1 cellular context compared by ENCODE assay signal in the genomic region with DNA sequence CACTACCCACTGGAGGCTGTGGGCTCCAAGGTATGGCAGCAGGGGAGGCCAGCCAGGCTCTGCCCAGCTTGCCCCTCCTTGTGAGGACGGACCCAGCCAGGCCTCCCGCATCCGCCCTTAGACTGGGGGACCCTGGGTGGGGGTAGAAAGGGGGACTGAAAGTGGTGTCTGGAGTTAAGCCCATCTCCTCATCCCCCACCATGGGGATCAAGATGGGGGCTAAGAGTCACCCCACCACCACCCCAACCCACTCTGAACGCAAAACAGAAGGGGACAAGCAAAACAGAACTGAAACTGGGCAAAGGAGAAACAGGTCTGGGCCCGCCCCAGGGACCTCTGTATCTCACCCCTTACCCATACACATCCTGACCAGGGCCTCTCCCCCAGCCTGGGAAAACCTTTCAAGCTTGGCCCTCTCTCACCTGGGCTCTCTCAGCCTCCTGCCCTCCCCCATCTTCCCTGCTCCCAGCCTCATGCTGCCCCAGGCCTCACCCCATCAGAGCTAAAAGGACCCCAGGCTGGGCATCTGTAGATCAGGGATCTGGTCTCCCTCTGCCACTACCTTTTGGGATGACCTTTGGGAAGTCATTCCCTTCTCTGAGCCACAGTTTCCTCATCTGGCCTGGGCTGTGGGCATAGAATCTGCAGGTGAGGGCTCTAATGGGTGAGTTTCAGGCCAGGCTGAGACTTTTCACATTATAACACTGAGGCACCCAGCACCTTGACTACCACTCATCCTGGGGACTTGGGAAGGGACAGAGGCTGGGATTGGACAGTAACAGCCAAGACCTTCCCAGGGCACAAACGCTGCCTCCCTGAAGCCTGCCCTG.
A peak's percentile ranks its signal among the peaks of the same experiment; 100 is the strongest.
TF ChIP-seq lines count a peak whose summit lies in the region.

No MANE protein-coding gene starts in this region.

TF ChIP-seq in GM12878, 131 proteins besides CTCF, POLR2A, EP300 and RAD21 (continued from another document):
- TF ChIP-seq, protein P1, sequence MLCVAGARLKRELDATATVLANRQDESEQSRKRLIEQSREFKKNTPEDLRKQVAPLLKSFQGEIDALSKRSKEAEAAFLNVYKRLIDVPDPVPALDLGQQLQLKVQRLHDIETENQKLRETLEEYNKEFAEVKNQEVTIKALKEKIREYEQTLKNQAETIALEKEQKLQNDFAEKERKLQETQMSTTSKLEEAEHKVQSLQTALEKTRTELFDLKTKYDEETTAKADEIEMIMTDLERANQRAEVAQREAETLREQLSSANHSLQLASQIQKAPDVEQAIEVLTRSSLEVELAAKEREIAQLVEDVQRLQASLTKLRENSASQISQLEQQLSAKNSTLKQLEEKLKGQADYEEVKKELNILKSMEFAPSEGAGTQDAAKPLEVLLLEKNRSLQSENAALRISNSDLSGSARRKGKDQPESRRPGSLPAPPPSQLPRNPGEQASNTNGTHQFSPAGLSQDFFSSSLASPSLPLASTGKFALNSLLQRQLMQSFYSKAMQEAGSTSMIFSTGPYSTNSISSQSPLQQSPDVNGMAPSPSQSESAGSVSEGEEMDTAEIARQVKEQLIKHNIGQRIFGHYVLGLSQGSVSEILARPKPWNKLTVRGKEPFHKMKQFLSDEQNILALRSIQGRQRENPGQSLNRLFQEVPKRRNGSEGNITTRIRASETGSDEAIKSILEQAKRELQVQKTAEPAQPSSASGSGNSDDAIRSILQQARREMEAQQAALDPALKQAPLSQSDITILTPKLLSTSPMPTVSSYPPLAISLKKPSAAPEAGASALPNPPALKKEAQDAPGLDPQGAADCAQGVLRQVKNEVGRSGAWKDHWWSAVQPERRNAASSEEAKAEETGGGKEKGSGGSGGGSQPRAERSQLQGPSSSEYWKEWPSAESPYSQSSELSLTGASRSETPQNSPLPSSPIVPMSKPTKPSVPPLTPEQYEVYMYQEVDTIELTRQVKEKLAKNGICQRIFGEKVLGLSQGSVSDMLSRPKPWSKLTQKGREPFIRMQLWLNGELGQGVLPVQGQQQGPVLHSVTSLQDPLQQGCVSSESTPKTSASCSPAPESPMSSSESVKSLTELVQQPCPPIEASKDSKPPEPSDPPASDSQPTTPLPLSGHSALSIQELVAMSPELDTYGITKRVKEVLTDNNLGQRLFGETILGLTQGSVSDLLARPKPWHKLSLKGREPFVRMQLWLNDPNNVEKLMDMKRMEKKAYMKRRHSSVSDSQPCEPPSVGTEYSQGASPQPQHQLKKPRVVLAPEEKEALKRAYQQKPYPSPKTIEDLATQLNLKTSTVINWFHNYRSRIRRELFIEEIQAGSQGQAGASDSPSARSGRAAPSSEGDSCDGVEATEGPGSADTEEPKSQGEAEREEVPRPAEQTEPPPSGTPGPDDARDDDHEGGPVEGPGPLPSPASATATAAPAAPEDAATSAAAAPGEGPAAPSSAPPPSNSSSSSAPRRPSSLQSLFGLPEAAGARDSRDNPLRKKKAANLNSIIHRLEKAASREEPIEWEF (IDR thresholded peaks at IDR 0.05; ENCODE audit: insufficient replicate concordance, low read depth, low read length), result peak; percentile 87
- TF ChIP-seq, protein P2, sequence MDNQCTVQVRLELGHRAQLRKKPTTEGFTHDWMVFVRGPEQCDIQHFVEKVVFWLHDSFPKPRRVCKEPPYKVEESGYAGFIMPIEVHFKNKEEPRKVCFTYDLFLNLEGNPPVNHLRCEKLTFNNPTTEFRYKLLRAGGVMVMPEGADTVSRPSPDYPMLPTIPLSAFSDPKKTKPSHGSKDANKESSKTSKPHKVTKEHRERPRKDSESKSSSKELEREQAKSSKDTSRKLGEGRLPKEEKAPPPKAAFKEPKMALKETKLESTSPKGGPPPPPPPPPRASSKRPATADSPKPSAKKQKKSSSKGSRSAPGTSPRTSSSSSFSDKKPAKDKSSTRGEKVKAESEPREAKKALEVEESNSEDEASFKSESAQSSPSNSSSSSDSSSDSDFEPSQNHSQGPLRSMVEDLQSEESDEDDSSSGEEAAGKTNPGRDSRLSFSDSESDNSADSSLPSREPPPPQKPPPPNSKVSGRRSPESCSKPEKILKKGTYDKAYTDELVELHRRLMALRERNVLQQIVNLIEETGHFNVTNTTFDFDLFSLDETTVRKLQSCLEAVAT (IDR thresholded peaks at IDR 0.05), result 0 out of 2 replicates have a peak, but pooled peaks have one; percentile 57
- TF ChIP-seq YY1 (IDR thresholded peaks at IDR 0.05; ENCODE audit: low read depth, low read length), result peak; percentile 65; the same call in 1 of the 2 replicates
- peak; percentile 80; the same call in 1 of the 2 replicates for TF ChIP-seq TCF3 (IDR thresholded peaks at IDR 0.05; ENCODE audit: borderline replicate concordance, insufficient read depth, low read depth, low read length)
- peak; percentile 92 for TF ChIP-seq MEF2B (IDR thresholded peaks at IDR 0.05; ENCODE audit: partially characterized antibody, poor library complexity, severe bottlenecking)
- TF ChIP-seq POLR2AphosphoS5 (IDR thresholded peaks at IDR 0.05; ENCODE audit: low read length), result peak; percentile 80
- peak; percentile 68 for TF ChIP-seq POU2F2 (IDR thresholded peaks at IDR 0.05; ENCODE audit: borderline replicate concordance, low read depth, low read length)
- TF ChIP-seq MYB (IDR thresholded peaks at IDR 0.05; ENCODE audit: borderline replicate concordance, low read depth, low read length), result no peak
- TF ChIP-seq, protein P3, sequence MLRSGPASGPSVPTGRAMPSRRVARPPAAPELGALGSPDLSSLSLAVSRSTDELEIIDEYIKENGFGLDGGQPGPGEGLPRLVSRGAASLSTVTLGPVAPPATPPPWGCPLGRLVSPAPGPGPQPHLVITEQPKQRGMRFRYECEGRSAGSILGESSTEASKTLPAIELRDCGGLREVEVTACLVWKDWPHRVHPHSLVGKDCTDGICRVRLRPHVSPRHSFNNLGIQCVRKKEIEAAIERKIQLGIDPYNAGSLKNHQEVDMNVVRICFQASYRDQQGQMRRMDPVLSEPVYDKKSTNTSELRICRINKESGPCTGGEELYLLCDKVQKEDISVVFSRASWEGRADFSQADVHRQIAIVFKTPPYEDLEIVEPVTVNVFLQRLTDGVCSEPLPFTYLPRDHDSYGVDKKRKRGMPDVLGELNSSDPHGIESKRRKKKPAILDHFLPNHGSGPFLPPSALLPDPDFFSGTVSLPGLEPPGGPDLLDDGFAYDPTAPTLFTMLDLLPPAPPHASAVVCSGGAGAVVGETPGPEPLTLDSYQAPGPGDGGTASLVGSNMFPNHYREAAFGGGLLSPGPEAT (IDR thresholded peaks at IDR 0.05; ENCODE audit: low read depth), result peak; percentile 83
- peak; percentile 74 for TF ChIP-seq BCL11A (IDR thresholded peaks at IDR 0.05; ENCODE audit: low read depth, low read length)
- TF ChIP-seq ESRRA (IDR thresholded peaks at IDR 0.05; ENCODE audit: low read length), result no peak
- peak; percentile 38; the same call in 1 of the 2 replicates for TF ChIP-seq ATF7 (IDR thresholded peaks at IDR 0.05; ENCODE audit: low read depth)
- TF ChIP-seq, protein P4, sequence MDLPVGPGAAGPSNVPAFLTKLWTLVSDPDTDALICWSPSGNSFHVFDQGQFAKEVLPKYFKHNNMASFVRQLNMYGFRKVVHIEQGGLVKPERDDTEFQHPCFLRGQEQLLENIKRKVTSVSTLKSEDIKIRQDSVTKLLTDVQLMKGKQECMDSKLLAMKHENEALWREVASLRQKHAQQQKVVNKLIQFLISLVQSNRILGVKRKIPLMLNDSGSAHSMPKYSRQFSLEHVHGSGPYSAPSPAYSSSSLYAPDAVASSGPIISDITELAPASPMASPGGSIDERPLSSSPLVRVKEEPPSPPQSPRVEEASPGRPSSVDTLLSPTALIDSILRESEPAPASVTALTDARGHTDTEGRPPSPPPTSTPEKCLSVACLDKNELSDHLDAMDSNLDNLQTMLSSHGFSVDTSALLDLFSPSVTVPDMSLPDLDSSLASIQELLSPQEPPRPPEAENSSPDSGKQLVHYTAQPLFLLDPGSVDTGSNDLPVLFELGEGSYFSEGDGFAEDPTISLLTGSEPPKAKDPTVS (IDR thresholded peaks at IDR 0.05; ENCODE audit: low read depth, low read length), result no peak
- TF ChIP-seq SPI1 (IDR thresholded peaks at IDR 0.05; ENCODE audit: borderline replicate concordance, insufficient read depth, low read depth, low read length), result peak; percentile 89
- 0 out of 2 replicates have a peak, but pooled peaks have one; percentile 10 for TF ChIP-seq RAD51 (IDR thresholded peaks at IDR 0.05)
- TF ChIP-seq PAX5 (IDR thresholded peaks at IDR 0.05; ENCODE audit: borderline replicate concordance, low read depth, low read length), result peak; percentile 93
TF ChIP-seq in GM12878: peak in this region for 45.
